Comparison of ENCODE assay signal across 1 cellular context in genomic region chr20:35737865-35738333, GRCh38.
TF ChIP-seq lines count a peak whose summit lies in the region.

No MANE protein-coding gene starts in this region.

TF ChIP-seq in HepG2, 621 proteins besides CTCF, POLR2A, EP300 and RAD21 (continues in another document):
- TF ChIP-seq XBP1 (CRISPR knock-in tag; IDR thresholded peaks at IDR 0.05) (no peak), ZNF326 (CRISPR knock-in tag; IDR thresholded peaks at IDR 0.05; ENCODE audit: borderline replicate concordance) (no peak), ZNF441 (CRISPR knock-in tag; IDR thresholded peaks at IDR 0.05; ENCODE audit: borderline replicate concordance) (no peak), KDM6A (CRISPR knock-in tag; IDR thresholded peaks at IDR 0.05; ENCODE audit: low read depth) (no peak), ZNF850 (CRISPR knock-in tag; conservative IDR thresholded peaks at IDR 0.05) (no peak), ZNF780A (CRISPR knock-in tag; IDR thresholded peaks at IDR 0.05) (no peak), NR2C2 (CRISPR knock-in tag; IDR thresholded peaks at IDR 0.05; ENCODE audit: borderline replicate concordance) (no peak; the same call in 1 of the 2 replicates), NFAT5 (CRISPR knock-in tag; IDR thresholded peaks at IDR 0.05) (no peak), ZNF768 (CRISPR knock-in tag; IDR thresholded peaks at IDR 0.05) (peak; percentile 39; the same call in 1 of the 2 replicates), TOE1 (CRISPR knock-in tag; IDR thresholded peaks at IDR 0.05) (no peak), UBTF (CRISPR knock-in tag; IDR thresholded peaks at IDR 0.05) (peak; percentile 1; the same call in 1 of the 2 replicates), MIXL1 (CRISPR knock-in tag; IDR thresholded peaks at IDR 0.05) (no peak), AGO2 (optimal IDR thresholded peaks at IDR 0.05; ENCODE audit: low read depth, low read length) (no peak), IKZF4 (CRISPR knock-in tag; IDR thresholded peaks at IDR 0.05; ENCODE audit: borderline replicate concordance, low read depth, not compliant biosample characterization) (no peak), SOX13 (IDR thresholded peaks at IDR 0.05) (no peak), SOX13 (CRISPR knock-in tag; conservative IDR thresholded peaks at IDR 0.05 in 1 of 2, IDR thresholded peaks at IDR 0.05 in 1 of 2) (0 out of 4 replicates have a peak, but pooled peaks of 1 of the 2 experiments have one; percentile 76), NFRKB (IDR thresholded peaks at IDR 0.05) (no peak), ZFP36L2 (CRISPR knock-in tag; IDR thresholded peaks at IDR 0.05) (no peak), ZSCAN20 (CRISPR knock-in tag; IDR thresholded peaks at IDR 0.05; ENCODE audit: borderline replicate concordance) (0 out of 2 replicates have a peak, but pooled peaks have one; percentile 3), CHD2 (IDR thresholded peaks at IDR 0.05; ENCODE audit: low read depth, low read length) (no peak), ZNF589 (CRISPR knock-in tag; conservative IDR thresholded peaks at IDR 0.05) (no peak), ATF6 (CRISPR knock-in tag; conservative IDR thresholded peaks at IDR 0.05) (no peak), POLR2G (IDR thresholded peaks at IDR 0.05; ENCODE audit: low read depth, low read length) (peak; percentile 9; the same call in 1 of the 2 replicates), ZNF710 (CRISPR knock-in tag; IDR thresholded peaks at IDR 0.05; ENCODE audit: borderline replicate concordance) (no peak), RAD51 (IDR thresholded peaks at IDR 0.05; ENCODE audit: borderline replicate concordance) (no peak), ARID2 (CRISPR knock-in tag; IDR thresholded peaks at IDR 0.05; ENCODE audit: borderline replicate concordance) (peak; percentile 80; the same call in 1 of the 2 replicates), IRX3 (CRISPR knock-in tag; IDR thresholded peaks at IDR 0.05; ENCODE audit: borderline replicate concordance, low read depth) (no peak), ZNF652 (CRISPR knock-in tag; IDR thresholded peaks at IDR 0.05; ENCODE audit: borderline replicate concordance, low read depth) (no peak), NFATC3 (CRISPR knock-in tag; IDR thresholded peaks at IDR 0.05) (0 out of 2 replicates have a peak, but pooled peaks have one; percentile 30), ZNF224 (CRISPR knock-in tag; IDR thresholded peaks at IDR 0.05) (no peak; the same call in 1 of the 2 replicates), ZSCAN25 (CRISPR knock-in tag; IDR thresholded peaks at IDR 0.05) (no peak), ZNF619 (CRISPR knock-in tag; IDR thresholded peaks at IDR 0.05) (no peak), ZNF772 (CRISPR knock-in tag; IDR thresholded peaks at IDR 0.05) (0 out of 2 replicates have a peak, but pooled peaks have one; percentile 12), YY1 (IDR thresholded peaks at IDR 0.05; ENCODE audit: insufficient read depth, insufficient replicate concordance, low read depth, low read length) (no peak)
- TF ChIP-seq, protein P1, sequence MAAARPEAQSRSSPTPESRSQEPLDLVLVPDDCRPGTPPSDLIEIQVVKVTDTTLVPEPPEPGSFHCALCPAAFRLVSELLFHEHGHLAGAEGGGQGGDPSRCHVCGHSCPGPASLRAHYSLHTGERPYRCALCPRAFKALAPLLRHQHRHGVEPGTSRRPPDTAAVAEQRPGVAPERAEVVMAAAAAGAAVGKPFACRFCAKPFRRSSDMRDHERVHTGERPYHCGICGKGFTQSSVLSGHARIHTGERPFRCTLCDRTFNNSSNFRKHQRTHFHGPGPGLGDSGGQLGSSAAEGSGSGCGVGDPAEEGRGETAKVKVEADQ (CRISPR knock-in tag; IDR thresholded peaks at IDR 0.05; ENCODE audit: borderline replicate concordance), result no peak
- TF ChIP-seq, protein P2, sequence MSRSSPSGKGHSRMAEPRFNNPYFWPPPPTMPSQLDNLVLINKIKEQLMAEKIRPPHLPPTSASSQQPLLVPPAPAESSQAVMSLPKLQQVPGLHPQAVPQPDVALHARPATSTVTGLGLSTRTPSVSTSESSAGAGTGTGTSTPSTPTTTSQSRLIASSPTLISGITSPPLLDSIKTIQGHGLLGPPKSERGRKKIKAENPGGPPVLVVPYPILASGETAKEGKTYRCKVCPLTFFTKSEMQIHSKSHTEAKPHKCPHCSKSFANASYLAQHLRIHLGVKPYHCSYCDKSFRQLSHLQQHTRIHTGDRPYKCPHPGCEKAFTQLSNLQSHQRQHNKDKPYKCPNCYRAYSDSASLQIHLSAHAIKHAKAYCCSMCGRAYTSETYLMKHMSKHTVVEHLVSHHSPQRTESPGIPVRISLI (CRISPR knock-in tag; IDR thresholded peaks at IDR 0.05; ENCODE audit: borderline replicate concordance), result no peak; the same call in 1 of the 2 replicates
- TF ChIP-seq, protein P3, sequence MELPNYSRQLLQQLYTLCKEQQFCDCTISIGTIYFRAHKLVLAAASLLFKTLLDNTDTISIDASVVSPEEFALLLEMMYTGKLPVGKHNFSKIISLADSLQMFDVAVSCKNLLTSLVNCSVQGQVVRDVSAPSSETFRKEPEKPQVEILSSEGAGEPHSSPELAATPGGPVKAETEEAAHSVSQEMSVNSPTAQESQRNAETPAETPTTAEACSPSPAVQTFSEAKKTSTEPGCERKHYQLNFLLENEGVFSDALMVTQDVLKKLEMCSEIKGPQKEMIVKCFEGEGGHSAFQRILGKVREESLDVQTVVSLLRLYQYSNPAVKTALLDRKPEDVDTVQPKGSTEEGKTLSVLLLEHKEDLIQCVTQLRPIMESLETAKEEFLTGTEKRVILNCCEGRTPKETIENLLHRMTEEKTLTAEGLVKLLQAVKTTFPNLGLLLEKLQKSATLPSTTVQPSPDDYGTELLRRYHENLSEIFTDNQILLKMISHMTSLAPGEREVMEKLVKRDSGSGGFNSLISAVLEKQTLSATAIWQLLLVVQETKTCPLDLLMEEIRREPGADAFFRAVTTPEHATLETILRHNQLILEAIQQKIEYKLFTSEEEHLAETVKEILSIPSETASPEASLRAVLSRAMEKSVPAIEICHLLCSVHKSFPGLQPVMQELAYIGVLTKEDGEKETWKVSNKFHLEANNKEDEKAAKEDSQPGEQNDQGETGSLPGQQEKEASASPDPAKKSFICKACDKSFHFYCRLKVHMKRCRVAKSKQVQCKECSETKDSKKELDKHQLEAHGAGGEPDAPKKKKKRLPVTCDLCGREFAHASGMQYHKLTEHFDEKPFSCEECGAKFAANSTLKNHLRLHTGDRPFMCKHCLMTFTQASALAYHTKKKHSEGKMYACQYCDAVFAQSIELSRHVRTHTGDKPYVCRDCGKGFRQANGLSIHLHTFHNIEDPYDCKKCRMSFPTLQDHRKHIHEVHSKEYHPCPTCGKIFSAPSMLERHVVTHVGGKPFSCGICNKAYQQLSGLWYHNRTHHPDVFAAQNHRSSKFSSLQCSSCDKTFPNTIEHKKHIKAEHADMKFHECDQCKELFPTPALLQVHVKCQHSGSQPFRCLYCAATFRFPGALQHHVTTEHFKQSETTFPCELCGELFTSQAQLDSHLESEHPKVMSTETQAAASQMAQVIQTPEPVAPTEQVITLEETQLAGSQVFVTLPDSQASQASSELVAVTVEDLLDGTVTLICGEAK (IDR thresholded peaks at IDR 0.05), result 0 out of 2 replicates have a peak, but pooled peaks have one; percentile 1
- TF ChIP-seq, protein P3 (CRISPR knock-in tag; IDR thresholded peaks at IDR 0.05), result no peak
